ENCODE assay signal across 21 cellular contexts in genomic region chr12:19498099-19498498, GRCh38. TPM values are rescaled to one million over a fixed set of nuclear protein-coding genes. Genes with fewer than 3 reads are reported as not detected.
A peak's percentile ranks its signal among the peaks of the same experiment; 100 is the strongest.
DNase-seq lines count a peak whose midpoint lies in the region; ATAC-seq and TF ChIP-seq lines count a peak whose summit lies in the region.
"Had no signal": no experiment of that assay in that cellular context is flagged by ENCODE, and none has a peak within 500 bp of the region (broad histone marks: within the 10 kb centered on the region; RNA-seq: fewer than 3 reads in every experiment).

No MANE protein-coding gene starts in this region.

- TF ChIP-seq CTCF in H9 (conservative IDR thresholded peaks at IDR 0.05) = no peak
- no peak for TF ChIP-seq CTCF in GM10266 (IDR thresholded peaks at IDR 0.05; ENCODE audit: control insufficient read depth, insufficient read depth, low read depth, missing control alignments)

- no peak overlapping the region for H4K91ac ChIP-seq in H9 (ENCODE audit: insufficient read length, low read depth, low read length)

- no peak overlapping the region for H4K8ac ChIP-seq in H9 (replicated peaks; ENCODE audit: insufficient read length, low read depth, low read length)

- peaks cover 21% of the 10 kb centered on the region for H3K36me3 Mint-ChIP-seq in T-helper 1 cell treated with Interleukin-12 subunit alpha and Interleukin-12 subunit beta and Interleukin-4 antibody, amounts not matched to agents 30 μg/mL and 1 μg/mL, for 36 hours (ENCODE audit: low read depth)
- peaks cover 29 to 86% (median 86%) of the 10 kb centered on the region in 3 experiments for H3K36me3 Mint-ChIP-seq in H9 (ENCODE audit: insufficient read depth in 1 of 3, low read depth in 3 of 3)
- H3K36me3 Mint-ChIP-seq in activated naive CD8-positive, alpha-beta T cell treated with anti-CD3 and anti-CD28 coated beads, Interleukin-2, amount 50 U/mL, for 24 hours (ENCODE audit: low read depth) = peaks cover 39% of the 10 kb centered on the region
- peaks cover 8 to 43% (median 29%) of the 10 kb centered on the region in 5 donors for H3K36me3 Mint-ChIP-seq in naive thymus-derived CD4-positive, alpha-beta T cell

- H4K20me1 ChIP-seq in H9 (ENCODE audit: control insufficient read depth, insufficient read depth, insufficient read length) = no peaks in the 10 kb centered on the region

- H3K4me1 Mint-ChIP-seq in T-helper 1 cell treated with Interleukin-12 subunit alpha and Interleukin-12 subunit beta and Interleukin-4 antibody, amounts not matched to agents 30 μg/mL and 1 μg/mL, for 36 hours (ENCODE audit: low read depth) = peaks cover 8% of the 10 kb centered on the region
- H3K4me1 Mint-ChIP-seq in H9 = peaks cover 28 to 34% of the 10 kb centered on the region in 2 experiments
- H3K4me1 Mint-ChIP-seq in activated naive CD8-positive, alpha-beta T cell treated with anti-CD3 and anti-CD28 coated beads, Interleukin-2, amount 50 U/mL, for 24 hours = peaks cover 22% of the 10 kb centered on the region
- peaks cover 10 to 35% (median 24%) of the 10 kb centered on the region in 7 donors for H3K4me1 Mint-ChIP-seq in naive thymus-derived CD4-positive, alpha-beta T cell

- H2BK20ac ChIP-seq in H9 (ENCODE audit: low read depth, low read length, poor library complexity, severe bottlenecking) = no peak overlapping the region

- no CpG with 5 or more reads among the region's 2 CpGs for WGBS in H9 (ENCODE audit: extremely low coverage, insufficient read length, low lambda C conversion rate)

- H3K4me3 Mint-ChIP-seq in T-helper 1 cell treated with Interleukin-12 subunit alpha and Interleukin-12 subunit beta and Interleukin-4 antibody, amounts not matched to agents 30 μg/mL and 1 μg/mL, for 36 hours = no peak overlapping the region
- no peak overlapping the region for H3K4me3 Mint-ChIP-seq in H9
- H3K4me3 Mint-ChIP-seq in activated naive CD8-positive, alpha-beta T cell treated with anti-CD3 and anti-CD28 coated beads, Interleukin-2, amount 50 U/mL, for 24 hours = no peak overlapping the region
- peak overlapping the region in 1 of 10 donors; percentile 10 for H3K4me3 Mint-ChIP-seq in naive thymus-derived CD4-positive, alpha-beta T cell
- H3K4me3 Mint-ChIP-seq: CD4-positive, alpha-beta T cell; dendritic cell treated with granulocyte-macrophage colony-stimulating factor and Interleukin-4, amounts not matched to agents 40 ng/mL and 50 ng/mL, for 4 days had no signal

- H3K4me3 ChIP-seq in naive thymus-derived CD4-positive, alpha-beta T cell (ENCODE audit: low read length) = no peak overlapping the region
- H3K4me3 ChIP-seq: SJSA1, skin epidermis, suprapubic skin had no signal

- no peak overlapping the region for H4K5ac ChIP-seq in H9 (ENCODE audit: insufficient read length, low read depth, low read length)

- H3K4me2 ChIP-seq in H9 (ENCODE audit: insufficient read depth, insufficient read length, low read length) = no peak overlapping the region
- H3K4me2 ChIP-seq: KMS-11 had no signal

- peaks cover 7% of the 10 kb centered on the region for H3K79me1 ChIP-seq in H9 (ENCODE audit: insufficient read depth, low read depth, low read length, poor library complexity, severe bottlenecking)

- no peaks in the 10 kb centered on the region for H3K27me3 Mint-ChIP-seq in T-helper 1 cell treated with Interleukin-12 subunit alpha and Interleukin-12 subunit beta and Interleukin-4 antibody, amounts not matched to agents 30 μg/mL and 1 μg/mL, for 36 hours (ENCODE audit: low read depth)
- H3K27me3 Mint-ChIP-seq in H9 (ENCODE audit: low read depth) = no peaks in the 10 kb centered on the region
- no peaks in the 10 kb centered on the region for H3K27me3 Mint-ChIP-seq in activated naive CD8-positive, alpha-beta T cell treated with anti-CD3 and anti-CD28 coated beads, Interleukin-2, amount 50 U/mL, for 24 hours
- no peaks in the 10 kb centered on the region for H3K27me3 Mint-ChIP-seq in naive thymus-derived CD4-positive, alpha-beta T cell
- H3K27me3 Mint-ChIP-seq: CD4-positive, alpha-beta T cell; dendritic cell treated with granulocyte-macrophage colony-stimulating factor and Interleukin-4, amounts not matched to agents 40 ng/mL and 50 ng/mL, for 4 days had no signal

- POLR2A ChIA-PET in naive thymus-derived CD4-positive, alpha-beta T cell (lab: Charles Lee) = no interaction called here

- H3K9me3 Mint-ChIP-seq in T-helper 1 cell treated with Interleukin-12 subunit alpha and Interleukin-12 subunit beta and Interleukin-4 antibody, amounts not matched to agents 30 μg/mL and 1 μg/mL, for 36 hours = no peaks in the 10 kb centered on the region
- H3K9me3 Mint-ChIP-seq in H9 = peaks cover 0 to 1% of the 10 kb centered on the region in 2 experiments; a peak in 1 of 5 replicates
- H3K9me3 Mint-ChIP-seq in activated naive CD8-positive, alpha-beta T cell treated with anti-CD3 and anti-CD28 coated beads, Interleukin-2, amount 50 U/mL, for 24 hours = no peaks in the 10 kb centered on the region
- no peaks in the 10 kb centered on the region for H3K9me3 Mint-ChIP-seq in naive thymus-derived CD4-positive, alpha-beta T cell
- H3K9me3 Mint-ChIP-seq: CD4-positive, alpha-beta T cell; dendritic cell treated with granulocyte-macrophage colony-stimulating factor and Interleukin-4, amounts not matched to agents 40 ng/mL and 50 ng/mL, for 4 days had no signal

- peak overlapping the region; percentile 27 for H3K27ac Mint-ChIP-seq in T-helper 1 cell treated with Interleukin-12 subunit alpha and Interleukin-12 subunit beta and Interleukin-4 antibody, amounts not matched to agents 30 μg/mL and 1 μg/mL, for 36 hours
- H3K27ac Mint-ChIP-seq in H9 = peak overlapping the region in 2 of 3 experiments; percentile 53 to 61; a peak in 3 of 7 replicates
- peak overlapping the region; percentile 78 for H3K27ac Mint-ChIP-seq in activated naive CD8-positive, alpha-beta T cell treated with anti-CD3 and anti-CD28 coated beads, Interleukin-2, amount 50 U/mL, for 24 hours
- peak overlapping the region in 5 of 9 donors; percentile 22 to 75 (median 41) for H3K27ac Mint-ChIP-seq in naive thymus-derived CD4-positive, alpha-beta T cell
- H3K27ac Mint-ChIP-seq: CD4-positive, alpha-beta T cell; dendritic cell treated with granulocyte-macrophage colony-stimulating factor and Interleukin-4, amounts not matched to agents 40 ng/mL and 50 ng/mL, for 4 days had no signal

- H2BK5ac ChIP-seq in H9 (ENCODE audit: insufficient read length, low read length) = no peak overlapping the region

- H3K23me2 ChIP-seq in H9 (ENCODE audit: insufficient read length, low read depth, low read length, poor library complexity, severe bottlenecking) = no peaks in the 10 kb centered on the region

- no peaks in the 10 kb centered on the region; the same call in 1 of the 2 replicates for H3K79me2 ChIP-seq in H9 (ENCODE audit: insufficient read depth, low read length)

- H3K14ac ChIP-seq in H9 (ENCODE audit: insufficient read depth, low read length) = no peak overlapping the region

- intact Hi-C loops in naive thymus-derived CD4-positive, alpha-beta T cell (cut with micrococcal nuclease) = loop anchor here in 1 of 2 donors (5.0 kb wide), 1 partner anchor 41 kb away; no protein-coding TSS in a partner anchor

- no peak overlapping the region for H3K9ac ChIP-seq in H9 (ENCODE audit: extremely low read depth, insufficient read length, low read length)
- H3K9ac ChIP-seq: KMS-11 had no signal

- H3T11ph ChIP-seq in H9 (ENCODE audit: low read length) = no peak overlapping the region

- H3K27ac ChIP-seq in H9 (ENCODE audit: insufficient read length, low read depth, low read length) = no peak overlapping the region
- H3K27ac ChIP-seq in naive thymus-derived CD4-positive, alpha-beta T cell (ENCODE audit: low read depth, low read length) = no peak overlapping the region
- H3K27ac ChIP-seq: KMS-11, SJSA1, skin epidermis, suprapubic skin had no signal

- H2BK120ac ChIP-seq in H9 (ENCODE audit: low read depth, low read length, poor library complexity, severe bottlenecking) = no peak overlapping the region

- no peaks in the 10 kb centered on the region for H3K9me3 ChIP-seq in H9 (ENCODE audit: control insufficient read depth, low read depth, low read length)
- H3K9me3 ChIP-seq in naive thymus-derived CD4-positive, alpha-beta T cell (ENCODE audit: control insufficient read depth in 2 of 3, low read length in 3 of 3) = no peaks in the 10 kb centered on the region
- H3K9me3 ChIP-seq: SJSA1, suprapubic skin had no signal

- peak; percentile 36 for ATAC-seq in activated naive CD8-positive, alpha-beta T cell treated with anti-CD3 and anti-CD28 coated beads, Interleukin-2, amount 50 U/mL, for 24 hours
- no peak for ATAC-seq in naive thymus-derived CD4-positive, alpha-beta T cell

- H3K56ac ChIP-seq in H9 (ENCODE audit: insufficient read length, low read depth, low read length) = no peak overlapping the region

- CTCF ChIA-PET in naive thymus-derived CD4-positive, alpha-beta T cell (lab: Charles Lee) = no interaction called here

- no peak overlapping the region for H3K23ac ChIP-seq in H9 (ENCODE audit: insufficient read length, low read depth, low read length)

- no peaks in the 10 kb centered on the region for H3K27me3 ChIP-seq in H9 (ENCODE audit: insufficient read depth, low read length)
- no peaks in the 10 kb centered on the region for H3K27me3 ChIP-seq in naive thymus-derived CD4-positive, alpha-beta T cell (ENCODE audit: control insufficient read depth in 2 of 2, insufficient read depth in 2 of 2, low read length in 2 of 2)
- H3K27me3 ChIP-seq: SJSA1, suprapubic skin had no signal

- H3K18ac ChIP-seq in H9 (ENCODE audit: insufficient read length, low read depth, low read length) = no peak overlapping the region

- no peaks in the 10 kb centered on the region for H3K4me1 ChIP-seq in H9 (ENCODE audit: insufficient read depth, low read length)
- no peaks in the 10 kb centered on the region for H3K4me1 ChIP-seq in naive thymus-derived CD4-positive, alpha-beta T cell (ENCODE audit: control insufficient read depth in 2 of 2, insufficient read depth in 2 of 2, low read length in 2 of 2)
- H3K4me1 ChIP-seq: SJSA1, suprapubic skin had no signal

- DNase-seq in T-helper 1 cell (no peak), H9 (no peak), NOMO-1 treated with DMSO at 0.1 percent for 48 hours (lab: John Stamatoyannopoulos, UW; ENCODE audit: unreplicated experiment) (no peak), GM10266 (ENCODE audit: extremely low spot score) (no peak), NCI-H748 (lab: John Stamatoyannopoulos, UW; ENCODE audit: unreplicated experiment) (no peak)
- no peak for DNase-seq in activated naive CD8-positive, alpha-beta T cell treated with anti-CD3 and anti-CD28 coated beads, Interleukin-2, amount 50 U/mL, for 24 hours
- DNase-seq in naive thymus-derived CD4-positive, alpha-beta T cell = no peak
- DNase-seq: 8988T; activated CD4-positive, alpha-beta T cell treated with anti-CD3 and anti-CD28 coated beads, Interleukin-2, amount 50 U/mL, for 4 hours; anterior cingulate cortex; CD4-positive, alpha-beta T cell; DMS153; GOT3; NCI-H1436; NCI-H524 had no signal

- H2AK5ac ChIP-seq in H9 (ENCODE audit: insufficient read length, low read length) = no peak overlapping the region

- peaks cover 0 to 48% (median 3%) of the 10 kb centered on the region in 3 experiments for H3K36me3 ChIP-seq in naive thymus-derived CD4-positive, alpha-beta T cell (ENCODE audit: control insufficient read depth in 2 of 3, insufficient read depth in 3 of 3, low read length in 3 of 3)

- no peak overlapping the region for H2BK12ac ChIP-seq in H9 (ENCODE audit: insufficient read length, low read depth, low read length)

- H2AFZ ChIP-seq in H9 (ENCODE audit: low read length) = no peak overlapping the region

- no peak overlapping the region for H2BK15ac ChIP-seq in H9 (ENCODE audit: low read depth, low read length)

- no peak overlapping the region for H3K4ac ChIP-seq in H9 (ENCODE audit: low read depth, low read length)

RNA-seq across cellular contexts. Expression of gene AEBP2, which starts 58.8 kb away (rescaled TPM):
- total RNA-seq in H9 (2021) = 82.6 and 82.8 TPM in 2 replicates
- total RNA-seq in naive thymus-derived CD4-positive, alpha-beta T cell = 10 to 100 TPM; 49.2 to 58.7 (median 57.5) TPM
- 10 to 100 TPM; 11.3 to 19.5 TPM for polyA plus RNA-seq in naive thymus-derived CD4-positive, alpha-beta T cell

Comparison
In these comparisons a context has a peak if more than half of its experiments do, and no peak if none do; other contexts are left out.
1. H3K27ac Mint-ChIP-seq: peak in every context shown above with its lines; median percentile 78 in activated naive CD8-positive, alpha-beta T cell treated with anti-CD3 and anti-CD28 coated beads, Interleukin-2, amount 50 U/mL, for 24 hours; 57 in H9; 41 in naive thymus-derived CD4-positive, alpha-beta T cell; 27 in T-helper 1 cell treated with Interleukin-12 subunit alpha and Interleukin-12 subunit beta and Interleukin-4 antibody, amounts not matched to agents 30 μg/mL and 1 μg/mL, for 36 hours.